ENCODE assay signal across 21 cellular contexts in genomic region chr21:45267390-45267760, GRCh38. TPM values are rescaled to one million over a fixed set of nuclear protein-coding genes. Genes with fewer than 3 reads are reported as not detected.
DNase-seq lines count a peak whose midpoint lies in the region; ATAC-seq and TF ChIP-seq lines count a peak whose summit lies in the region.
"Had no signal": no experiment of that assay in that cellular context is flagged by ENCODE, and none has a peak within 500 bp of the region (broad histone marks: within the 10 kb centered on the region; RNA-seq: fewer than 3 reads in every experiment).

No MANE protein-coding gene starts in this region.

- peaks cover 0 to 4% of the 10 kb centered on the region in 2 donors for H3K9me3 ChIP-seq in CD4-positive, alpha-beta memory T cell (ENCODE audit: control insufficient read depth in 1 of 2, low read length in 2 of 2)

- H3K27me3 Mint-ChIP-seq in T-helper 1 cell treated with Interleukin-12 subunit alpha and Interleukin-12 subunit beta and Interleukin-4 antibody, amounts not matched to agents 30 μg/mL and 1 μg/mL, for 36 hours (ENCODE audit: low read depth), result no peaks in the 10 kb centered on the region
- no peaks in the 10 kb centered on the region for H3K27me3 Mint-ChIP-seq in CD4-positive, alpha-beta memory T cell
- no peaks in the 10 kb centered on the region for H3K27me3 Mint-ChIP-seq in activated T-helper 1 cell treated with anti-CD3 and anti-CD28 coated beads, Interleukin-12 subunit alpha, Interleukin-12 subunit beta, Interleukin-2, Interleukin-4 antibody, amounts not matched to agents 30 ng/mL and 10 ng/mL and 1 ng/mL, durations not matched to agents 14 hours and 24 hours and 36 hours (ENCODE audit: insufficient read depth)
- no peaks in the 10 kb centered on the region for H3K27me3 Mint-ChIP-seq in osteocyte (ENCODE audit: unreplicated experiment)
- no peaks in the 10 kb centered on the region for H3K27me3 Mint-ChIP-seq in activated T-helper 2 cell treated with anti-CD3 and anti-CD28 coated beads, Interferon-gamma antibody, Interleukin-2, Interleukin-4, amounts not matched to agents 10 μg/mL and 5 μg/mL and 100 μg/mL, durations not matched to agents 14 hours and 24 hours and 36 hours (ENCODE audit: low read depth)
- H3K27me3 Mint-ChIP-seq: activated T-helper 17 cell treated with anti-CD3 and anti-CD28 coated beads, Interleukin-2, amount 50 U/mL, for 72 hours; naive B cell had no signal

- POLR2A ChIA-PET in CD4-positive, alpha-beta memory T cell (lab: Charles Lee; ENCODE audit: partially characterized antibody), result no interaction called here

- H3K27me3 ChIP-seq in CD4-positive, alpha-beta memory T cell (ENCODE audit: insufficient read depth, low read length), result no peaks in the 10 kb centered on the region

- H3K36me3 ChIP-seq in CD4-positive, alpha-beta memory T cell (ENCODE audit: insufficient read depth, low read length), result peaks cover 43% of the 10 kb centered on the region

- H3K4me1 Mint-ChIP-seq in T-helper 1 cell treated with Interleukin-12 subunit alpha and Interleukin-12 subunit beta and Interleukin-4 antibody, amounts not matched to agents 30 μg/mL and 1 μg/mL, for 36 hours (ENCODE audit: low read depth), result peaks cover 18% of the 10 kb centered on the region
- peaks cover 14 to 27% (median 20%) of the 10 kb centered on the region in 4 donors for H3K4me1 Mint-ChIP-seq in CD4-positive, alpha-beta memory T cell
- H3K4me1 Mint-ChIP-seq in activated T-helper 1 cell treated with anti-CD3 and anti-CD28 coated beads, Interleukin-12 subunit alpha, Interleukin-12 subunit beta, Interleukin-2, Interleukin-4 antibody, amounts not matched to agents 30 ng/mL and 10 ng/mL and 1 ng/mL, durations not matched to agents 14 hours and 24 hours and 36 hours (ENCODE audit: low read depth), result peaks cover 19% of the 10 kb centered on the region
- no peaks in the 10 kb centered on the region for H3K4me1 Mint-ChIP-seq in osteocyte (ENCODE audit: unreplicated experiment)
- peaks cover 14% of the 10 kb centered on the region for H3K4me1 Mint-ChIP-seq in activated T-helper 2 cell treated with anti-CD3 and anti-CD28 coated beads, Interferon-gamma antibody, Interleukin-2, Interleukin-4, amounts not matched to agents 10 μg/mL and 5 μg/mL and 100 μg/mL, durations not matched to agents 14 hours and 24 hours and 36 hours (ENCODE audit: low read depth)
- H3K4me1 Mint-ChIP-seq: naive B cell had no signal

- CTCF ChIA-PET in CD4-positive, alpha-beta memory T cell (lab: Charles Lee; ENCODE audit: partially characterized antibody), result interaction anchor here (1.0 kb wide), 1 partner anchor 25 kb away, joined by 3 read pairs; no protein-coding TSS in a partner anchor

- no peak overlapping the region for H3K4me3 Mint-ChIP-seq in T-helper 1 cell treated with Interleukin-12 subunit alpha and Interleukin-12 subunit beta and Interleukin-4 antibody, amounts not matched to agents 30 μg/mL and 1 μg/mL, for 36 hours
- peak overlapping the region in 2 of 8 donors; percentile 23 to 70 for H3K4me3 Mint-ChIP-seq in CD4-positive, alpha-beta memory T cell
- H3K4me3 Mint-ChIP-seq in activated T-helper 1 cell treated with anti-CD3 and anti-CD28 coated beads, Interleukin-12 subunit alpha, Interleukin-12 subunit beta, Interleukin-2, Interleukin-4 antibody, amounts not matched to agents 30 ng/mL and 10 ng/mL and 1 ng/mL, durations not matched to agents 14 hours and 24 hours and 36 hours, result no peak overlapping the region
- no peak overlapping the region for H3K4me3 Mint-ChIP-seq in osteocyte (ENCODE audit: unreplicated experiment)
- no peak overlapping the region for H3K4me3 Mint-ChIP-seq in activated T-helper 2 cell treated with anti-CD3 and anti-CD28 coated beads, Interferon-gamma antibody, Interleukin-2, Interleukin-4, amounts not matched to agents 10 μg/mL and 5 μg/mL and 100 μg/mL, durations not matched to agents 14 hours and 24 hours and 36 hours (ENCODE audit: low read depth)
- H3K4me3 Mint-ChIP-seq: naive B cell had no signal

- peak overlapping the region; percentile 36 for H3K27ac Mint-ChIP-seq in T-helper 1 cell treated with Interleukin-12 subunit alpha and Interleukin-12 subunit beta and Interleukin-4 antibody, amounts not matched to agents 30 μg/mL and 1 μg/mL, for 36 hours
- peak overlapping the region in 6 of 7 donors; percentile 70 to 90 (median 86) for H3K27ac Mint-ChIP-seq in CD4-positive, alpha-beta memory T cell
- peak overlapping the region; percentile 61 for H3K27ac Mint-ChIP-seq in activated T-helper 1 cell treated with anti-CD3 and anti-CD28 coated beads, Interleukin-12 subunit alpha, Interleukin-12 subunit beta, Interleukin-2, Interleukin-4 antibody, amounts not matched to agents 30 ng/mL and 10 ng/mL and 1 ng/mL, durations not matched to agents 14 hours and 24 hours and 36 hours
- H3K27ac Mint-ChIP-seq in osteocyte (ENCODE audit: unreplicated experiment), result no peak overlapping the region
- no peak overlapping the region for H3K27ac Mint-ChIP-seq in activated T-helper 2 cell treated with anti-CD3 and anti-CD28 coated beads, Interferon-gamma antibody, Interleukin-2, Interleukin-4, amounts not matched to agents 10 μg/mL and 5 μg/mL and 100 μg/mL, durations not matched to agents 14 hours and 24 hours and 36 hours
- H3K27ac Mint-ChIP-seq: activated T-helper 17 cell treated with anti-CD3 and anti-CD28 coated beads, Interleukin-2, amount 50 U/mL, for 72 hours had no signal

- ATAC-seq in HG03097 (IDR thresholded peaks at IDR 0.05; ENCODE audit: low FRiP score, unreplicated experiment) (no peak), HG03139 (IDR thresholded peaks at IDR 0.05; ENCODE audit: unreplicated experiment) (no peak)
- ATAC-seq: PC-3 had no signal

- intact Hi-C loops in CD4-positive, alpha-beta memory T cell (cut with micrococcal nuclease), result loop anchor here (2.0 kb wide), 1 partner anchor 43 kb away; no protein-coding TSS in a partner anchor
- intact Hi-C loops in activated T-helper 1 cell treated with anti-CD3 and anti-CD28 coated beads, Interleukin-12 subunit alpha, Interleukin-12 subunit beta, Interleukin-2, Interleukin-4 antibody, amounts not matched to agents 30 ng/mL and 10 ng/mL and 1 ng/mL, durations not matched to agents 14 hours and 24 hours and 36 hours (cut with micrococcal nuclease), result no loop called here
- intact Hi-C loops in activated T-helper 2 cell treated with anti-CD3 and anti-CD28 coated beads, Interferon-gamma antibody, Interleukin-2, Interleukin-4, amounts not matched to agents 10 μg/mL and 5 μg/mL and 100 μg/mL, durations not matched to agents 14 hours and 24 hours and 36 hours (cut with micrococcal nuclease), result no loop called here

- peak overlapping the region; percentile 23 for H3K27ac ChIP-seq in CD4-positive, alpha-beta memory T cell (ENCODE audit: low read depth, low read length)
- H3K27ac ChIP-seq: C4-2B had no signal

- no peak for TF ChIP-seq CTCF in osteocyte (IDR thresholded peaks at IDR 0.05)

- H3K4me1 ChIP-seq in CD4-positive, alpha-beta memory T cell (ENCODE audit: insufficient read depth, low read length), result peaks cover 21% of the 10 kb centered on the region

- H3K4me3 ChIP-seq in CD4-positive, alpha-beta memory T cell (ENCODE audit: low read length in 2 of 2), result no peak overlapping the region
- H3K4me3 ChIP-seq: smooth muscle cell had no signal

- H3K9me3 Mint-ChIP-seq in T-helper 1 cell treated with Interleukin-12 subunit alpha and Interleukin-12 subunit beta and Interleukin-4 antibody, amounts not matched to agents 30 μg/mL and 1 μg/mL, for 36 hours, result no peaks in the 10 kb centered on the region
- peaks cover 0 to 5% (median 0%) of the 10 kb centered on the region in 8 donors for H3K9me3 Mint-ChIP-seq in CD4-positive, alpha-beta memory T cell
- H3K9me3 Mint-ChIP-seq in activated T-helper 1 cell treated with anti-CD3 and anti-CD28 coated beads, Interleukin-12 subunit alpha, Interleukin-12 subunit beta, Interleukin-2, Interleukin-4 antibody, amounts not matched to agents 30 ng/mL and 10 ng/mL and 1 ng/mL, durations not matched to agents 14 hours and 24 hours and 36 hours, result no peaks in the 10 kb centered on the region
- no peaks in the 10 kb centered on the region for H3K9me3 Mint-ChIP-seq in osteocyte (ENCODE audit: unreplicated experiment)
- no peaks in the 10 kb centered on the region for H3K9me3 Mint-ChIP-seq in activated T-helper 2 cell treated with anti-CD3 and anti-CD28 coated beads, Interferon-gamma antibody, Interleukin-2, Interleukin-4, amounts not matched to agents 10 μg/mL and 5 μg/mL and 100 μg/mL, durations not matched to agents 14 hours and 24 hours and 36 hours
- H3K9me3 Mint-ChIP-seq: activated T-helper 17 cell treated with anti-CD3 and anti-CD28 coated beads, Interleukin-2, amount 50 U/mL, for 72 hours had no signal

- no peak for DNase-seq in T-helper 1 cell
- no peak for DNase-seq in CD4-positive, alpha-beta memory T cell
- DNase-seq in activated T-helper 1 cell treated with anti-CD3 and anti-CD28 coated beads, Interleukin-12 subunit alpha, Interleukin-12 subunit beta, Interleukin-2, Interleukin-4 antibody, amounts not matched to agents 30 ng/mL and 10 ng/mL and 1 ng/mL, durations not matched to agents 14 hours and 24 hours and 36 hours (ENCODE audit: low spot score), result no peak
- peak; percentile 78 for DNase-seq in osteocyte (ENCODE audit: extremely low spot score, unreplicated experiment)
- DNase-seq in activated T-helper 2 cell treated with anti-CD3 and anti-CD28 coated beads, Interferon-gamma antibody, Interleukin-2, Interleukin-4, amounts not matched to agents 10 μg/mL and 5 μg/mL and 100 μg/mL, durations not matched to agents 14 hours and 24 hours and 36 hours (ENCODE audit: low spot score), result no peak
- DNase-seq: activated CD4-positive, alpha-beta T cell treated with anti-CD3 and anti-CD28 coated beads, Interleukin-2, amount 50 U/mL, for 1 hour; DMS79 treated with DMSO at 0.1 percent for 48 hours; GOT3; Kasumi-1; naive B cell; NCI-H1105; NCI-H748 treated with DMSO at 0.1 percent for 48 hours; PC-3; stimulated activated CD4-positive, alpha-beta T cell treated with anti-CD3 and anti-CD28 coated beads, Interleukin-4, amount 100 ng/mL, for 4 hours; substantia nigra had no signal

- peaks cover 30% of the 10 kb centered on the region for H3K36me3 Mint-ChIP-seq in T-helper 1 cell treated with Interleukin-12 subunit alpha and Interleukin-12 subunit beta and Interleukin-4 antibody, amounts not matched to agents 30 μg/mL and 1 μg/mL, for 36 hours (ENCODE audit: low read depth)
- peaks cover 18 to 33% of the 10 kb centered on the region in 2 donors for H3K36me3 Mint-ChIP-seq in CD4-positive, alpha-beta memory T cell
- peaks cover 31% of the 10 kb centered on the region for H3K36me3 Mint-ChIP-seq in activated T-helper 1 cell treated with anti-CD3 and anti-CD28 coated beads, Interleukin-12 subunit alpha, Interleukin-12 subunit beta, Interleukin-2, Interleukin-4 antibody, amounts not matched to agents 30 ng/mL and 10 ng/mL and 1 ng/mL, durations not matched to agents 14 hours and 24 hours and 36 hours (ENCODE audit: low read depth)
- H3K36me3 Mint-ChIP-seq in osteocyte (ENCODE audit: unreplicated experiment), result peaks cover 35% of the 10 kb centered on the region
- H3K36me3 Mint-ChIP-seq in activated T-helper 2 cell treated with anti-CD3 and anti-CD28 coated beads, Interferon-gamma antibody, Interleukin-2, Interleukin-4, amounts not matched to agents 10 μg/mL and 5 μg/mL and 100 μg/mL, durations not matched to agents 14 hours and 24 hours and 36 hours (ENCODE audit: low read depth), result peaks cover 37% of the 10 kb centered on the region

RNA-seq across cellular contexts. Expression of gene POFUT2, which starts 20.3 kb away (rescaled TPM):
- 10 to 100 TPM; 40.1 to 40.8 TPM for total RNA-seq in CD4-positive, alpha-beta memory T cell
- 1 to 10 TPM; 2.8 to 5.7 TPM for polyA plus RNA-seq in CD4-positive, alpha-beta memory T cell
- total RNA-seq in activated T-helper 1 cell treated with anti-CD3 and anti-CD28 coated beads, Interleukin-12 subunit alpha, Interleukin-12 subunit beta, Interleukin-2, Interleukin-4 antibody, amounts not matched to agents 30 ng/mL and 10 ng/mL and 1 ng/mL, durations not matched to agents 14 hours and 24 hours and 36 hours, result 14.3 and 17.6 TPM in 2 replicates
- total RNA-seq in osteocyte, result 62.7 and 63.7 TPM in 2 replicates
- total RNA-seq in activated T-helper 2 cell treated with anti-CD3 and anti-CD28 coated beads, Interferon-gamma antibody, Interleukin-2, Interleukin-4, amounts not matched to agents 10 μg/mL and 5 μg/mL and 100 μg/mL, durations not matched to agents 14 hours and 24 hours and 36 hours, result 14.1 and 16.1 TPM in 2 replicates

Comparison
In these comparisons a context has a peak if more than half of its experiments do, and no peak if none do; other contexts are left out.
1. H3K27ac Mint-ChIP-seq: peak in T-helper 1 cell treated with Interleukin-12 subunit alpha and Interleukin-12 subunit beta and Interleukin-4 antibody, amounts not matched to agents 30 μg/mL and 1 μg/mL, for 36 hours (single experiment), CD4-positive, alpha-beta memory T cell (6 of 7) and activated T-helper 1 cell treated with anti-CD3 and anti-CD28 coated beads, Interleukin-12 subunit alpha, Interleukin-12 subunit beta, Interleukin-2, Interleukin-4 antibody, amounts not matched to agents 30 ng/mL and 10 ng/mL and 1 ng/mL, durations not matched to agents 14 hours and 24 hours and 36 hours (single experiment); none in osteocyte (single experiment) and activated T-helper 2 cell treated with anti-CD3 and anti-CD28 coated beads, Interferon-gamma antibody, Interleukin-2, Interleukin-4, amounts not matched to agents 10 μg/mL and 5 μg/mL and 100 μg/mL, durations not matched to agents 14 hours and 24 hours and 36 hours (single experiment).